ENCODE assay signal across 13 cellular contexts in genomic region chr9:134663753-134664415, GRCh38. TPM values are rescaled to one million over a fixed set of nuclear protein-coding genes. Genes with fewer than 3 reads are reported as not detected.
DNase-seq lines count a peak whose midpoint lies in the region; ATAC-seq, FAIRE-seq and TF ChIP-seq lines count a peak whose summit lies in the region.
"Had no signal": no experiment of that assay in that cellular context is flagged by ENCODE, and none has a peak within 500 bp of the region (broad histone marks: within the 10 kb centered on the region; RNA-seq: fewer than 3 reads in every experiment).

No MANE protein-coding gene starts in this region.

- 78 to 85% methylated on average over 9 of the region's 9 CpGs for WGBS in sigmoid colon, 2 donors

- no peak overlapping the region for H2AFZ ChIP-seq in PC-3 (ENCODE audit: low read length)

- DNase-seq in CD14-positive monocyte (ENCODE audit: low spot score) (peak; percentile 3), PC-3 (no peak), fibroblast of peridontal ligament (ENCODE audit: extremely low read depth) (peak; percentile 74), sigmoid colon (peak; percentile 65), RPMI8226 (no peak), NCI-H526 treated with DMSO at 0.1 percent for 48 hours (lab: John Stamatoyannopoulos, UW) (no peak), urothelium cell line (ENCODE audit: low spot score) (no peak)
- DNase-seq in natural killer cell treated with Interleukin-12 subunit alpha and Interleukin-12 subunit beta and Interleukin-15 and Interleukin-18, amount 100 ng/mL, for 72 hours (ENCODE audit: low spot score) = no peak
- DNase-seq: activated CD4-positive, alpha-beta T cell treated with anti-CD3 and anti-CD28 coated beads, Interleukin-2, amount 50 U/mL, for 4 hours; central memory CD4-positive, alpha-beta T cell; MG63; NCI-H2171; stimulated activated naive CD8-positive, alpha-beta T cell treated with anti-CD3 and anti-CD28 coated beads, Interleukin-15, amount 100 ng/mL, for 72 hours had no signal

- H3K9me3 Mint-ChIP-seq in CD14-positive monocyte = peaks cover 9 to 26% (median 15%) of the 10 kb centered on the region in 7 donors
- H3K9me3 Mint-ChIP-seq in natural killer cell treated with Interleukin-12 subunit alpha and Interleukin-12 subunit beta and Interleukin-15 and Interleukin-18, amount 100 ng/mL, for 72 hours = peaks cover 6% of the 10 kb centered on the region

- no peaks in the 10 kb centered on the region for H3K9me2 ChIP-seq in PC-3 (replicated peaks; ENCODE audit: low read length)

- H3K27ac Mint-ChIP-seq in CD14-positive monocyte = no peak overlapping the region
- no peak overlapping the region for H3K27ac Mint-ChIP-seq in natural killer cell treated with Interleukin-12 subunit alpha and Interleukin-12 subunit beta and Interleukin-15 and Interleukin-18, amount 100 ng/mL, for 72 hours

- CTCF ChIA-PET in PC-3 (lab: Charles Lee) = no interaction called here

- TF ChIP-seq CTCF in CD14-positive monocyte (IDR thresholded peaks at IDR 0.05) (no peak), PC-3 (conservative IDR thresholded peaks at IDR 0.05; ENCODE audit: low read depth, low read length) (0 out of 2 replicates have a peak, but pooled peaks have one; percentile 13), sigmoid colon (IDR thresholded peaks at IDR 0.05) (no peak)

- FAIRE-seq in urothelium cell line (lab: Jason Lieb, UNC) = no peak

- H3K4me3 ChIP-seq in PC-3 (ENCODE audit: low read length) = no peak overlapping the region
- no peak overlapping the region for H3K4me3 ChIP-seq in sigmoid colon
- H3K4me3 ChIP-seq: MG63 had no signal

- H3K36me3 ChIP-seq in PC-3 (ENCODE audit: low read depth, low read length) (no peaks in the 10 kb centered on the region), sigmoid colon (no peaks in the 10 kb centered on the region)

- no peaks in the 10 kb centered on the region for H3K36me3 Mint-ChIP-seq in CD14-positive monocyte
- H3K36me3 Mint-ChIP-seq in natural killer cell treated with Interleukin-12 subunit alpha and Interleukin-12 subunit beta and Interleukin-15 and Interleukin-18, amount 100 ng/mL, for 72 hours = no peaks in the 10 kb centered on the region

- H3K27me3 Mint-ChIP-seq in CD14-positive monocyte (ENCODE audit: low read depth in 3 of 3) = peaks cover 3 to 15% (median 4%) of the 10 kb centered on the region in 3 donors
- H3K27me3 Mint-ChIP-seq in natural killer cell treated with Interleukin-12 subunit alpha and Interleukin-12 subunit beta and Interleukin-15 and Interleukin-18, amount 100 ng/mL, for 72 hours = peaks cover 12% of the 10 kb centered on the region in 2 donors
- H3K27me3 Mint-ChIP-seq: stimulated activated naive CD8-positive, alpha-beta T cell treated with anti-CD3 and anti-CD28 coated beads, Interleukin-15, amount 100 ng/mL, for 72 hours had no signal

- no peak overlapping the region for H3K27ac ChIP-seq in PC-3 (ENCODE audit: low read length)
- H3K27ac ChIP-seq in sigmoid colon = peak overlapping the region; percentile 79 to 92 (median 90)

- no peak overlapping the region for H3K9ac ChIP-seq in PC-3 (ENCODE audit: low read length)

- TF ChIP-seq POLR2A in sigmoid colon (IDR thresholded peaks at IDR 0.05) = no peak

- POLR2A ChIA-PET in PC-3 (lab: Charles Lee; ENCODE audit: unreplicated experiment) = no interaction called here

- H3K27me3 ChIP-seq in PC-3 (ENCODE audit: low read length) = no peaks in the 10 kb centered on the region
- no peaks in the 10 kb centered on the region for H3K27me3 ChIP-seq in sigmoid colon
- H3K27me3 ChIP-seq: MG63 had no signal

- H3K4me1 ChIP-seq in PC-3 (ENCODE audit: insufficient read depth, low read length) = peaks cover 25% of the 10 kb centered on the region; the same call in 1 of the 2 replicates
- peaks cover 0 to 85% (median 72%) of the 10 kb centered on the region in 4 donors for H3K4me1 ChIP-seq in sigmoid colon

- no peak for ATAC-seq in PC-3
- no peak for ATAC-seq in natural killer cell treated with Interleukin-12 subunit alpha and Interleukin-12 subunit beta and Interleukin-15 and Interleukin-18, amount 100 ng/mL, for 72 hours
- ATAC-seq: stimulated activated naive CD8-positive, alpha-beta T cell treated with anti-CD3 and anti-CD28 coated beads, Interleukin-15, amount 100 ng/mL, for 72 hours had no signal

- H3K9me3 ChIP-seq in PC-3 (ENCODE audit: low read length) = no peaks in the 10 kb centered on the region
- no peaks in the 10 kb centered on the region for H3K9me3 ChIP-seq in sigmoid colon
- H3K9me3 ChIP-seq: MG63 had no signal

- H3K4me2 ChIP-seq in PC-3 (ENCODE audit: low read length) = no peak overlapping the region

- TF ChIP-seq EP300 in sigmoid colon (IDR thresholded peaks at IDR 0.05) = no peak

- no peaks in the 10 kb centered on the region for H3K79me2 ChIP-seq in PC-3 (ENCODE audit: low read length)

- intact Hi-C loops in CD14-positive monocyte (cut with micrococcal nuclease) = loop anchor here in 1 of 2 donors (10.0 kb wide), 1 partner anchor 219 kb away; no protein-coding TSS in a partner anchor
- intact Hi-C loops in PC-3 (cut with micrococcal nuclease) = no loop called here
- intact Hi-C loops in sigmoid colon (cut with DNase I) = loop anchor here (5.0 kb wide), 3 partner anchors 192 to 497 kb away; partner anchors contain the start of gene RXRA

- no peak overlapping the region for H3K4me3 Mint-ChIP-seq in CD14-positive monocyte
- no peak overlapping the region for H3K4me3 Mint-ChIP-seq in natural killer cell treated with Interleukin-12 subunit alpha and Interleukin-12 subunit beta and Interleukin-15 and Interleukin-18, amount 100 ng/mL, for 72 hours
- H3K4me3 Mint-ChIP-seq: stimulated activated naive CD8-positive, alpha-beta T cell treated with anti-CD3 and anti-CD28 coated beads, Interleukin-15, amount 100 ng/mL, for 72 hours had no signal

- H4K20me1 ChIP-seq in PC-3 (ENCODE audit: low read length) = no peaks in the 10 kb centered on the region

- peaks cover 2% of the 10 kb centered on the region for H3K4me1 Mint-ChIP-seq in CD14-positive monocyte
- H3K4me1 Mint-ChIP-seq in natural killer cell treated with Interleukin-12 subunit alpha and Interleukin-12 subunit beta and Interleukin-15 and Interleukin-18, amount 100 ng/mL, for 72 hours (ENCODE audit: low read depth in 2 of 2) = no peaks in the 10 kb centered on the region

- no peaks in the 10 kb centered on the region for H3F3A ChIP-seq in PC-3 (ENCODE audit: low read length, unreplicated experiment)

- no TSS peak for BruUV-seq in PC-3 (replicated peaks; lab: Mats Ljungman, UMichigan)

RNA-seq across cellular contexts. Expression of gene COL5A1, which starts 22.3 kb away (rescaled TPM):
- polyA plus RNA-seq in CD14-positive monocyte (not detected), sigmoid colon (10 to 100 TPM in 1 of 3 donors, 1 to 10 TPM in 2; 4.2 to 13.2 (median 4.4) TPM)
- total RNA-seq in PC-3 (2014; rRNA removed) (10.6 and 15.4 TPM in 2 replicates), sigmoid colon (100 to 1,000 TPM in 1 of 4 donors, 10 to 100 TPM in 3; 24.2 to 168 (median 59.4) TPM)
- total RNA-seq in natural killer cell treated with Interleukin-12 subunit alpha and Interleukin-12 subunit beta and Interleukin-15 and Interleukin-18, amount 100 ng/mL, for 72 hours = not detected

Comparison
In these comparisons a context has a peak if more than half of its experiments do, and no peak if none do; other contexts are left out.
1. DNase-seq: peak in CD14-positive monocyte (single experiment), fibroblast of peridontal ligament (single experiment) and sigmoid colon (single experiment); none in PC-3 (single experiment), RPMI8226 (single experiment), NCI-H526 treated with DMSO at 0.1 percent for 48 hours (single experiment), natural killer cell treated with Interleukin-12 subunit alpha and Interleukin-12 subunit beta and Interleukin-15 and Interleukin-18, amount 100 ng/mL, for 72 hours (single experiment) and urothelium cell line (single experiment).
2. RNA of gene COL5A1, which starts 22.3 kb away (total RNA-seq): 24.2 to 168 TPM in sigmoid colon and 10.6 to 15.4 TPM in PC-3; not detected in natural killer cell treated with Interleukin-12 subunit alpha and Interleukin-12 subunit beta and Interleukin-15 and Interleukin-18, amount 100 ng/mL, for 72 hours; every median in the first group is over 10 times any median in the second.